8 cellular contexts compared by ENCODE assay signal in the genomic region with DNA sequence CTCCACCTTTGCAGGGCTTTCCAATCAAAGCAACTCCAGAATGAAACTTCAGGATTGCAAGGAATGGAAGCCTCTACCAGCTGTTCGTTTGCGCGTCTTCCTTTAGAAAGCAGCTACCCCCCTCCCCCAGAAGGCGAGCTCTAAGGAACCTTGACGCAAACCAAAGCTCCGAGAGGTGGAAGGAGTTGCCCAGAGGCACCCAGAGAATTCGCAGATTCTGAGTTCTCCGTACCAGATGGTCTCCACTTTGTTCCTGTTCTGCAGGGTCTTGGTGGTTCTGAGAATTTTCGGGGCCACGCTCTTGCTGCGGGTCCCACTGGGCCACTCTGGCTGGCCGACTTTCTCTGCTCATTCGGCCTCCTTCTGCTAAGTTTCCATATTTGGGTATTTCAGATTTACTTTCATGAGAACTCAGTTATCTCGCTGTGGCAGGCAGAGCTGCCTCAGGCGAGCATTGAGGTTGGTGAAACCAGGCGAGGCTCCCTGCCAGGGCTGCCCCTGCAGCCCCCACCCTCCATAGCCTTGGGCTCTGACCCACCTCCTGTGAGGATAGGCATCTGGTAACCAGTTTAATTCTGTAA. TPM values are rescaled to one million over a fixed set of nuclear protein-coding genes. Genes with fewer than 3 reads are reported as not detected.
DNase-seq lines count a peak whose midpoint lies in the region; ATAC-seq and TF ChIP-seq lines count a peak whose summit lies in the region.

No MANE protein-coding gene starts in this region.

- H3K79me2 ChIP-seq in PC-3 (ENCODE audit: low read length), result no peaks in the 10 kb centered on the region

- TF ChIP-seq CTCF in PC-3 (conservative IDR thresholded peaks at IDR 0.05; ENCODE audit: low read depth, low read length), result no peak
- TF ChIP-seq CTCF in breast epithelium (IDR thresholded peaks at IDR 0.05), result no peak
- no peak for TF ChIP-seq CTCF in left lung (IDR thresholded peaks at IDR 0.05)

- BruUV-seq in PC-3 (replicated peaks; lab: Mats Ljungman, UMichigan), result no TSS peak

- H3K4me3 ChIP-seq in PC-3 (ENCODE audit: low read length) (peak overlapping the region; percentile 71), breast epithelium (peak overlapping the region; percentile 62 to 88 (median 82)), left lung (peak overlapping the region; percentile 64 to 69), thymus (ENCODE audit: low read length) (peak overlapping the region; percentile 74)

- H3F3A ChIP-seq in PC-3 (ENCODE audit: low read length, unreplicated experiment), result no peaks in the 10 kb centered on the region

- no peaks in the 10 kb centered on the region for H3K27me3 ChIP-seq in PC-3 (ENCODE audit: low read length)
- H3K27me3 ChIP-seq in breast epithelium, result no peaks in the 10 kb centered on the region
- H3K27me3 ChIP-seq in left lung, result peaks cover 0 to 9% of the 10 kb centered on the region in 2 donors
- no peaks in the 10 kb centered on the region for H3K27me3 ChIP-seq in thymus (ENCODE audit: control insufficient read depth, insufficient read depth)

- H3K9me2 ChIP-seq in PC-3 (replicated peaks; ENCODE audit: low read length), result no peaks in the 10 kb centered on the region

- H3K36me3 ChIP-seq in PC-3 (ENCODE audit: low read depth, low read length), result no peaks in the 10 kb centered on the region
- no peaks in the 10 kb centered on the region for H3K36me3 ChIP-seq in breast epithelium
- H3K36me3 ChIP-seq in left lung, result no peaks in the 10 kb centered on the region
- no peaks in the 10 kb centered on the region for H3K36me3 ChIP-seq in thymus (ENCODE audit: control insufficient read depth, insufficient read depth)

- intact Hi-C loops in PC-3 (cut with micrococcal nuclease) (loop anchor here (2.0 kb wide), 1 partner anchor 55 kb away; no protein-coding TSS in a partner anchor), breast epithelium (cut with DNase I; ENCODE audit: low total_unique reads) (no loop called here), left lung (cut with DNase I) (loop anchor here in 1 of 2 donors (10.0 kb wide), 2 partner anchors 147 to 187 kb away; no protein-coding TSS in a partner anchor)

- peak overlapping the region; percentile 80 for H2AFZ ChIP-seq in PC-3 (ENCODE audit: low read length)

- ATAC-seq in HG02588 (IDR thresholded peaks at IDR 0.05; ENCODE audit: unreplicated experiment), result peak; percentile 28
- ATAC-seq in PC-3, result peak; percentile 45
- ATAC-seq in left lung, result peak; percentile 52

- POLR2A ChIA-PET in PC-3 (lab: Charles Lee; ENCODE audit: unreplicated experiment), result interaction anchor here (0.9 kb wide), 1 partner anchor 55 kb away, joined by 3 read pairs; no protein-coding TSS in a partner anchor

- H3K9me3 ChIP-seq in PC-3 (ENCODE audit: low read length), result no peaks in the 10 kb centered on the region
- no peaks in the 10 kb centered on the region for H3K9me3 ChIP-seq in breast epithelium
- H3K9me3 ChIP-seq in left lung, result no peaks in the 10 kb centered on the region
- H3K9me3 ChIP-seq in thymus (ENCODE audit: control insufficient read depth), result no peaks in the 10 kb centered on the region

- H3K9ac ChIP-seq in PC-3 (ENCODE audit: low read length), result peak overlapping the region; percentile 62

- 1% methylated on average over 16 of the region's 16 CpGs for WGBS in thymus

- H3K27ac ChIP-seq in PC-3 (ENCODE audit: low read length) (no peak overlapping the region), breast epithelium (peak overlapping the region; percentile 82 to 91), left lung (peak overlapping the region; percentile 71 to 81), thymus (ENCODE audit: low read depth) (peak overlapping the region; percentile 73)

- peak overlapping the region; percentile 91 for H3K4me2 ChIP-seq in PC-3 (ENCODE audit: low read length)

- peaks cover 31% of the 10 kb centered on the region for H3K4me1 ChIP-seq in PC-3 (ENCODE audit: insufficient read depth, low read length)
- H3K4me1 ChIP-seq in breast epithelium, result peaks cover 0 to 4% of the 10 kb centered on the region in 2 donors
- H3K4me1 ChIP-seq in left lung, result peaks cover 4 to 17% of the 10 kb centered on the region in 2 donors
- peaks cover 13% of the 10 kb centered on the region for H3K4me1 ChIP-seq in thymus (ENCODE audit: control insufficient read depth, insufficient read depth, low read length)

- TF ChIP-seq POLR2A in breast epithelium (IDR thresholded peaks at IDR 0.05), result no peak

- peak; percentile 37 for DNase-seq in activated gamma-delta T cell treated with Interleukin-2 at 50 U/mL for 16 hours
- DNase-seq in activated gamma-delta T cell (lab: John Stamatoyannopoulos, UW), result no peak
- peak; percentile 58 for DNase-seq in PC-3
- no peak for DNase-seq in breast epithelium (ENCODE audit: low spot score in 2 of 2)
- no peak for DNase-seq in left lung
- DNase-seq in activated CD4-positive, CD25-positive, alpha-beta regulatory T cell (lab: John Stamatoyannopoulos, UW), result no peak

- no peaks in the 10 kb centered on the region for H4K20me1 ChIP-seq in PC-3 (ENCODE audit: low read length)

- CTCF ChIA-PET in PC-3 (lab: Charles Lee), result interaction anchor here (0.7 kb wide), 1 partner anchor 297 kb away, joined by 3 read pairs; no protein-coding TSS in a partner anchor

RNA-seq across cellular contexts. Expression of a gene that starts 0.8 kb away (rescaled TPM):
- total RNA-seq in PC-3 (2014; rRNA removed) (5.1 and 12.2 TPM in 2 replicates), breast epithelium (10 to 100 TPM; 10.9 to 28.8 (median 21.8) TPM), left lung (10 to 100 TPM; 10.1 to 11.5 TPM)
- polyA plus RNA-seq in thymus, result 47.6 TPM

Comparison
In these comparisons a context has a peak if more than half of its experiments do, and no peak if none do; other contexts are left out.
1. DNase-seq: peak in activated gamma-delta T cell treated with Interleukin-2 at 50 U/mL for 16 hours (single experiment) and PC-3 (single experiment); none in activated gamma-delta T cell (single experiment), breast epithelium (0 of 2), left lung (0 of 2) and activated CD4-positive, CD25-positive, alpha-beta regulatory T cell (0 of 4).
2. Peak in every context shown above with its lines, with median percentiles within 50 percentile points of each other: ATAC-seq and H3K4me3 ChIP-seq.